In the genomic region with DNA sequence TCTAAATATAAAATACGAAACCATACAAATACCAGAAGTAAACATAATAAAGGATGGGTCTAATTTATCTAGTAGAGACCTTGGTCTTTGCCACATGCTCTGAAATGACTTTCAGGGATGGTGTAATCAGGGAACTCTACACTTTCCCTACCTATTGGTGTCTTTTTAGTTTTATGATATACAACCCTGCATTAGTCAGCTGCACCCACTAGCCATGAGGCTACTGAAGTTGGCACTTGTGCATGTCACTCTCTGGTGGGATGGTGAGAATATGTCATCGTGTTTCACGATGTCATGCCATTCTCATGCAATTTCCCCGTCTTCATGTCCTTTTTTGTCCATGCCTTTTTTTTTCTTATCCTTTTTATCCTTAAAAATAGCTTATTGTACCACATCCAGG, we compare ENCODE assay signal across 15 cellular contexts.
A peak's percentile ranks its signal among the peaks of the same experiment; 100 is the strongest.
DNase-seq lines count a peak whose midpoint lies in the region; ATAC-seq and TF ChIP-seq lines count a peak whose summit lies in the region.
"Had no signal": no experiment of that assay in that cellular context is flagged by ENCODE, and none has a peak within 500 bp of the region (broad histone marks: within the 10 kb centered on the region; RNA-seq: fewer than 3 reads in every experiment).

No MANE protein-coding gene starts in this region.

- DNase-seq in HCT116 (ENCODE audit: low read depth, low spot score), result no peak
- peak; percentile 37 for DNase-seq in M059J (ENCODE audit: low read depth)
- DNase-seq in hepatocyte (ENCODE audit: low spot score), result no peak
- peak; percentile 54 for DNase-seq in myocyte (ENCODE audit: low read depth)
- no peak for DNase-seq in effector memory CD8-positive, alpha-beta T cell
- no peak for DNase-seq in foreskin keratinocyte
- no peak for DNase-seq in KG1 (lab: John Stamatoyannopoulos, UW)
- no peak for DNase-seq in spleen
- DNase-seq: CD4-positive, alpha-beta memory T cell; COR-L47; DMS153; GF-D8 had no signal

- H3K9me3 ChIP-seq in HCT116 (ENCODE audit: control insufficient read depth in 1 of 2, insufficient read depth in 1 of 2, low read depth in 1 of 2, low read length in 2 of 2) (no peaks in the 10 kb centered on the region), hepatocyte (ENCODE audit: low read depth) (no peaks in the 10 kb centered on the region), spleen (peaks cover 0 to 6% (median 0%) of the 10 kb centered on the region in 8 donors)

- POLR2A ChIA-PET in HCT116 (lab: Charles Lee), result no interaction called here

- H3K4me1 Mint-ChIP-seq in effector memory CD8-positive, alpha-beta T cell (ENCODE audit: low read depth in 2 of 2), result no peaks in the 10 kb centered on the region
- H3K4me1 Mint-ChIP-seq: B cell; CD4-positive, alpha-beta memory T cell had no signal

- H3K4me1 ChIP-seq in HCT116 (ENCODE audit: control insufficient read depth in 1 of 2, insufficient read depth in 2 of 2, low read length in 2 of 2) (peaks cover 0 to 20% of the 10 kb centered on the region in 2 experiments; a peak in 2 of 4 replicates), hepatocyte (ENCODE audit: insufficient read depth) (no peaks in the 10 kb centered on the region), foreskin keratinocyte (peaks cover 12% of the 10 kb centered on the region), spleen (no peaks in the 10 kb centered on the region)

- WGBS in hepatocyte (ENCODE audit: low lambda C conversion rate, missing lambda C conversion rate), result 96% methylated on average over 4 of the region's 4 CpGs
- 62 to 92% (median 69%) methylated on average over 4 of the region's 4 CpGs for WGBS in spleen, 5 donors

- TF ChIP-seq RAD21 in HCT116 (IDR thresholded peaks at IDR 0.05; ENCODE audit: low read depth), result no peak

- TF ChIP-seq POLR2A in HCT116 (IDR thresholded peaks at IDR 0.05; ENCODE audit: borderline replicate concordance, extremely low read depth, insufficient read depth, insufficient read length), result no peak
- no peak for TF ChIP-seq POLR2A in spleen (IDR thresholded peaks at IDR 0.05)

- H3K4me3 ChIP-seq in HCT116 (replicated peaks in 1 of 2; ENCODE audit: low read depth in 1 of 2, low read length in 2 of 2) (no peak overlapping the region), hepatocyte (no peak overlapping the region), spleen (no peak overlapping the region)
- H3K4me3 ChIP-seq: GM23248 had no signal

- H3K27ac ChIP-seq in HCT116 (ENCODE audit: low read depth, low read length) (no peak overlapping the region), hepatocyte (peak overlapping the region; percentile 13), foreskin keratinocyte (no peak overlapping the region), spleen (no peak overlapping the region)
- H3K27ac ChIP-seq: C4-2B, GM23248 had no signal

- no peak overlapping the region for H3K9ac ChIP-seq in HCT116 (ENCODE audit: low read length)
- H3K9ac ChIP-seq: GM23248 had no signal

- H3K9me3 Mint-ChIP-seq in effector memory CD8-positive, alpha-beta T cell, result peaks cover 5 to 7% of the 10 kb centered on the region in 2 donors

- H3K36me3 ChIP-seq in HCT116 (ENCODE audit: control insufficient read depth in 1 of 2, insufficient read depth in 2 of 2, low read length in 2 of 2) (no peaks in the 10 kb centered on the region), hepatocyte (replicated peaks; ENCODE audit: insufficient read depth, low read depth) (no peaks in the 10 kb centered on the region), spleen (no peaks in the 10 kb centered on the region)

- BruUV-seq in HCT116 (replicated peaks; lab: Mats Ljungman, UMichigan), result no TSS peak

- no peak for ATAC-seq in HCT116
- ATAC-seq in effector memory CD8-positive, alpha-beta T cell (replicated peaks), result no peak
- ATAC-seq in foreskin keratinocyte, result no peak

- no peaks in the 10 kb centered on the region for H4K20me1 ChIP-seq in HCT116 (ENCODE audit: insufficient read depth)
- no peaks in the 10 kb centered on the region for H4K20me1 ChIP-seq in hepatocyte (ENCODE audit: insufficient read depth, poor library complexity, severe bottlenecking)

- no peak overlapping the region for H3K4me3 Mint-ChIP-seq in effector memory CD8-positive, alpha-beta T cell
- H3K4me3 Mint-ChIP-seq: B cell; CD4-positive, alpha-beta memory T cell had no signal

- H3K27me3 ChIP-seq in HCT116 (ENCODE audit: insufficient read depth, low read length), result no peaks in the 10 kb centered on the region
- H3K27me3 ChIP-seq in hepatocyte, result no peaks in the 10 kb centered on the region
- H3K27me3 ChIP-seq in foreskin keratinocyte, result no peaks in the 10 kb centered on the region
- H3K27me3 ChIP-seq in spleen (replicated peaks in 1 of 7), result no peaks in the 10 kb centered on the region

- no peak for TF ChIP-seq CTCF in HCT116 (IDR thresholded peaks at IDR 0.05 in 2 of 3, conservative IDR thresholded peaks at IDR 0.05 in 1 of 3; ENCODE audit: borderline replicate concordance in 1 of 3, insufficient read depth in 1 of 3, low read depth in 2 of 3, low read length in 2 of 3)
- TF ChIP-seq CTCF in hepatocyte (IDR thresholded peaks at IDR 0.05; ENCODE audit: poor library complexity), result no peak
- no peak for TF ChIP-seq CTCF in foreskin keratinocyte (conservative IDR thresholded peaks at IDR 0.05)
- no peak for TF ChIP-seq CTCF in spleen (IDR thresholded peaks at IDR 0.05 in 8 of 11, conservative IDR thresholded peaks at IDR 0.05 in 3 of 11)

- CTCF ChIA-PET in HCT116 (lab: Charles Lee), result no interaction called here

- no peaks in the 10 kb centered on the region for H3K79me2 ChIP-seq in HCT116 (ENCODE audit: insufficient read depth, low read length)
- H3K79me2 ChIP-seq in hepatocyte, result no peaks in the 10 kb centered on the region

- no peak overlapping the region for H3K27ac Mint-ChIP-seq in effector memory CD8-positive, alpha-beta T cell
- H3K27ac Mint-ChIP-seq: B cell; CD4-positive, alpha-beta memory T cell had no signal

- RAD21 ChIA-PET in HCT116 (lab: Charles Lee; ENCODE audit: low non-redundant PET in 1 of 2, low total read pairs in 2 of 2, uncharacterized antibody in 2 of 2, unreplicated experiment in 2 of 2), result no interaction called here

- H3K9me2 ChIP-seq in HCT116 (ENCODE audit: insufficient read depth) (no peaks in the 10 kb centered on the region), hepatocyte (replicated peaks; ENCODE audit: insufficient read depth) (no peaks in the 10 kb centered on the region)

- H2AFZ ChIP-seq in HCT116 (ENCODE audit: low read depth, low read length, poor library complexity, severe bottlenecking) (peak overlapping the region; percentile 55), hepatocyte (no peak overlapping the region)
- H2AFZ ChIP-seq: GM23248 had no signal

- peaks cover 4 to 7% of the 10 kb centered on the region in 2 donors for H3K27me3 Mint-ChIP-seq in effector memory CD8-positive, alpha-beta T cell

- H3K36me3 Mint-ChIP-seq in effector memory CD8-positive, alpha-beta T cell (ENCODE audit: insufficient read depth), result no peaks in the 10 kb centered on the region
- H3K36me3 Mint-ChIP-seq: CD4-positive, alpha-beta memory T cell had no signal

- intact Hi-C loops in HCT116 (cut with micrococcal nuclease), result no loop called here
- intact Hi-C loops in spleen (cut with DNase I; ENCODE audit: low total_unique reads), result no loop called here

- 0 out of 2 replicates have a peak overlapping the region, but pooled peaks have one; percentile 17 for H3K4me2 ChIP-seq in HCT116 (ENCODE audit: low read length)
- no peak overlapping the region for H3K4me2 ChIP-seq in hepatocyte

TF ChIP-seq in HCT116, 20 proteins besides CTCF, POLR2A, EP300 and RAD21:
- TF ChIP-seq, protein P1, sequence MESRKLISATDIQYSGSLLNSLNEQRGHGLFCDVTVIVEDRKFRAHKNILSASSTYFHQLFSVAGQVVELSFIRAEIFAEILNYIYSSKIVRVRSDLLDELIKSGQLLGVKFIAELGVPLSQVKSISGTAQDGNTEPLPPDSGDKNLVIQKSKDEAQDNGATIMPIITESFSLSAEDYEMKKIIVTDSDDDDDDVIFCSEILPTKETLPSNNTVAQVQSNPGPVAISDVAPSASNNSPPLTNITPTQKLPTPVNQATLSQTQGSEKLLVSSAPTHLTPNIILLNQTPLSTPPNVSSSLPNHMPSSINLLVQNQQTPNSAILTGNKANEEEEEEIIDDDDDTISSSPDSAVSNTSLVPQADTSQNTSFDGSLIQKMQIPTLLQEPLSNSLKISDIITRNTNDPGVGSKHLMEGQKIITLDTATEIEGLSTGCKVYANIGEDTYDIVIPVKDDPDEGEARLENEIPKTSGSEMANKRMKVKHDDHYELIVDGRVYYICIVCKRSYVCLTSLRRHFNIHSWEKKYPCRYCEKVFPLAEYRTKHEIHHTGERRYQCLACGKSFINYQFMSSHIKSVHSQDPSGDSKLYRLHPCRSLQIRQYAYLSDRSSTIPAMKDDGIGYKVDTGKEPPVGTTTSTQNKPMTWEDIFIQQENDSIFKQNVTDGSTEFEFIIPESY (IDR thresholded peaks at IDR 0.05; ENCODE audit: extremely low read depth, insufficient replicate concordance, low read length), result no peak
- TF ChIP-seq POLR2AphosphoS5 (IDR thresholded peaks at IDR 0.05; ENCODE audit: low read depth, low read length), result no peak
- TF ChIP-seq FOSL1 (IDR thresholded peaks at IDR 0.05; ENCODE audit: low read depth), result no peak
- no peak for TF ChIP-seq EZH2 (IDR thresholded peaks at IDR 0.05)
- no peak for TF ChIP-seq EZH2phosphoT487 (IDR thresholded peaks at IDR 0.05; ENCODE audit: borderline replicate concordance)
TF ChIP-seq in HCT116: peak in this region for 0.

Comparison
In these comparisons a context has a peak if more than half of its experiments do, and no peak if none do; other contexts are left out.
1. DNase-seq: peak in M059J (single experiment) and myocyte (single experiment); none in HCT116 (single experiment), hepatocyte (single experiment), effector memory CD8-positive, alpha-beta T cell (0 of 3), foreskin keratinocyte (0 of 2), KG1 (single experiment) and spleen (single experiment).